1 cellular context compared by ENCODE assay signal in genomic region chr1:11882814-11883538, GRCh38.
TF ChIP-seq lines count a peak whose summit lies in the region.

No MANE protein-coding gene starts in this region.

TF ChIP-seq in SK-N-SH, 30 proteins besides CTCF, POLR2A, EP300 and RAD21 (continued from another document):
- TF ChIP-seq RXRA (IDR thresholded peaks at IDR 0.05; ENCODE audit: borderline replicate concordance, low read depth) (no peak), REST (IDR thresholded peaks at IDR 0.05; ENCODE audit: low read depth, low read length) (no peak), SMC3 (IDR thresholded peaks at IDR 0.05; ENCODE audit: low read depth, low read length) (no peak), RCOR1 (IDR thresholded peaks at IDR 0.05; ENCODE audit: low read length) (peak; percentile 67), SIN3A (IDR thresholded peaks at IDR 0.05; ENCODE audit: borderline replicate concordance, low read depth, low read length) (no peak), POLR2AphosphoS5 (IDR thresholded peaks at IDR 0.05; ENCODE audit: low read depth, low read length) (no peak)
- TF ChIP-seq, protein P1, sequence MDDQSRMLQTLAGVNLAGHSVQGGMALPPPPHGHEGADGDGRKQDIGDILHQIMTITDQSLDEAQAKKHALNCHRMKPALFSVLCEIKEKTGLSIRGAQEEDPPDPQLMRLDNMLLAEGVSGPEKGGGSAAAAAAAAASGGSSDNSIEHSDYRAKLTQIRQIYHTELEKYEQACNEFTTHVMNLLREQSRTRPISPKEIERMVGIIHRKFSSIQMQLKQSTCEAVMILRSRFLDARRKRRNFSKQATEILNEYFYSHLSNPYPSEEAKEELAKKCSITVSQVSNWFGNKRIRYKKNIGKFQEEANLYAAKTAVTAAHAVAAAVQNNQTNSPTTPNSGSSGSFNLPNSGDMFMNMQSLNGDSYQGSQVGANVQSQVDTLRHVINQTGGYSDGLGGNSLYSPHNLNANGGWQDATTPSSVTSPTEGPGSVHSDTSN (IDR thresholded peaks at IDR 0.05), result no peak
- TF ChIP-seq, protein P2, sequence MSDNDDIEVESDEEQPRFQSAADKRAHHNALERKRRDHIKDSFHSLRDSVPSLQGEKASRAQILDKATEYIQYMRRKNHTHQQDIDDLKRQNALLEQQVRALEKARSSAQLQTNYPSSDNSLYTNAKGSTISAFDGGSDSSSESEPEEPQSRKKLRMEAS (IDR thresholded peaks at IDR 0.05; ENCODE audit: low read depth), result no peak
- TF ChIP-seq, protein P3, sequence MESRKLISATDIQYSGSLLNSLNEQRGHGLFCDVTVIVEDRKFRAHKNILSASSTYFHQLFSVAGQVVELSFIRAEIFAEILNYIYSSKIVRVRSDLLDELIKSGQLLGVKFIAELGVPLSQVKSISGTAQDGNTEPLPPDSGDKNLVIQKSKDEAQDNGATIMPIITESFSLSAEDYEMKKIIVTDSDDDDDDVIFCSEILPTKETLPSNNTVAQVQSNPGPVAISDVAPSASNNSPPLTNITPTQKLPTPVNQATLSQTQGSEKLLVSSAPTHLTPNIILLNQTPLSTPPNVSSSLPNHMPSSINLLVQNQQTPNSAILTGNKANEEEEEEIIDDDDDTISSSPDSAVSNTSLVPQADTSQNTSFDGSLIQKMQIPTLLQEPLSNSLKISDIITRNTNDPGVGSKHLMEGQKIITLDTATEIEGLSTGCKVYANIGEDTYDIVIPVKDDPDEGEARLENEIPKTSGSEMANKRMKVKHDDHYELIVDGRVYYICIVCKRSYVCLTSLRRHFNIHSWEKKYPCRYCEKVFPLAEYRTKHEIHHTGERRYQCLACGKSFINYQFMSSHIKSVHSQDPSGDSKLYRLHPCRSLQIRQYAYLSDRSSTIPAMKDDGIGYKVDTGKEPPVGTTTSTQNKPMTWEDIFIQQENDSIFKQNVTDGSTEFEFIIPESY (IDR thresholded peaks at IDR 0.05; ENCODE audit: borderline replicate concordance, low read depth), result no peak
